ENCODE assay signal across 1 cellular context in the genomic region with DNA sequence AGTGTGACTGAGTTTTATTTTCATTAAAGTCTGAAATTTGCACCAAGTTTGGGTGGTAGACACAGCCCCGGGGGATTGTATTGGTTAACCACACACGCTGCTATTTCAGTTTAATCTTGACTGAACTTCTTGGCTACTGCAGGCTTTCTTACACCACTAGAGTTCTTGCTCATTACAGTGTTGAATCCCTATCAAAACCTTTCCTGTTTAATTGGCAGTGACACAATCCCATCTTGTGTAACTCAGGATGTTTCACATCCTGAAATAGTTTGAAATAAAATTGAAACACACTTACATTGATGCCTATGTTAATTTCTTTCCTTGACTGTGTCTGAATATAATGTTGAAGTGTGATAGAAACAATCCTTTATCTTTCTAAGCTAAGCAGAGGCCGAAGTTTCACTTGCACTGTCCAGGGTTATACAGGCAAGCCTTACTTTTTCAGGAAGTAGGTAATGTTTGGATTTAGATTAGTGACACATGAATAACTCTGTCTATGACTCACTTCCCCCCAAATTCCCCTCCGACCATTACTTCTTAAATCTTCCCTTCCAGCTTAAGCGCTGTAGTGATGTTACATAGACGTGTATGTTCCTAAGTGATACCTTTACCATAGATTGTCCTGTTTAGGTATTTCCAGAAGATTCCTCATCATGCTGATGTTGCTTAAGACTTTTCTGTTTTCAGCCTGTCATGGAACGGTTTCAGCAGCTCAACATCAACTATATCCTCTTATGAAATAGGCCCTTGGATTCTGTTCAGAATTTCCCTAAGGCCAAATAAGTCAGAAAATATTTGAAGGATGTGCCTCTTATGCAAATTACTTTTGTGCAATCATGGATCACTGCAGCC.
A peak's percentile ranks its signal among the peaks of the same experiment; 100 is the strongest.
TF ChIP-seq lines count a peak whose summit lies in the region.

No MANE protein-coding gene starts in this region.

TF ChIP-seq in K562, 482 proteins besides CTCF, POLR2A, EP300 and RAD21 (continued from another document and continues in another):
- TF ChIP-seq, protein P1, sequence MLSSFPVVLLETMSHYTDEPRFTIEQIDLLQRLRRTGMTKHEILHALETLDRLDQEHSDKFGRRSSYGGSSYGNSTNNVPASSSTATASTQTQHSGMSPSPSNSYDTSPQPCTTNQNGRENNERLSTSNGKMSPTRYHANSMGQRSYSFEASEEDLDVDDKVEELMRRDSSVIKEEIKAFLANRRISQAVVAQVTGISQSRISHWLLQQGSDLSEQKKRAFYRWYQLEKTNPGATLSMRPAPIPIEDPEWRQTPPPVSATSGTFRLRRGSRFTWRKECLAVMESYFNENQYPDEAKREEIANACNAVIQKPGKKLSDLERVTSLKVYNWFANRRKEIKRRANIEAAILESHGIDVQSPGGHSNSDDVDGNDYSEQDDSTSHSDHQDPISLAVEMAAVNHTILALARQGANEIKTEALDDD (IDR thresholded peaks at IDR 0.05) = peak; percentile 82
- TF ChIP-seq NCOA1 (IDR thresholded peaks at IDR 0.05; ENCODE audit: low read depth) (peak; percentile 81; the same call in 1 of the 2 replicates), ZKSCAN1 (IDR thresholded peaks at IDR 0.05; ENCODE audit: low read depth, low read length) (no peak), RBFOX2 (IDR thresholded peaks at IDR 0.05; ENCODE audit: low read depth, low read length) (peak; percentile 27; the same call in 1 of the 2 replicates), ILF3 (IDR thresholded peaks at IDR 0.05; ENCODE audit: borderline replicate concordance) (peak; percentile 81; the same call in 1 of the 2 replicates), ELF1 (tag; IDR thresholded peaks at IDR 0.05) (peak; percentile 68), GATAD2B (IDR thresholded peaks at IDR 0.05; ENCODE audit: borderline replicate concordance) (0 out of 2 replicates have a peak, but pooled peaks have one; percentile 63), HDAC3 (IDR thresholded peaks at IDR 0.05; ENCODE audit: borderline replicate concordance, partially characterized antibody) (peak; percentile 48), TBL1XR1 (IDR thresholded peaks at IDR 0.05; ENCODE audit: low read length in 2 of 2) (peak in 1 of 2 experiments; percentile 37; a peak in 1 of 4 replicates), VEZF1 (CRISPR knock-in tag; IDR thresholded peaks at IDR 0.05) (peak; percentile 48), ETV1 (tag; conservative IDR thresholded peaks at IDR 0.05; ENCODE audit: low read depth) (peak; percentile 85), CEBPG (CRISPR knock-in tag; IDR thresholded peaks at IDR 0.05) (peak; percentile 37; the same call in 1 of the 2 replicates), CEBPG (tag; conservative IDR thresholded peaks at IDR 0.05 in 1 of 2, IDR thresholded peaks at IDR 0.05 in 1 of 2) (peak; percentile 34 to 81), NBN (IDR thresholded peaks at IDR 0.05; ENCODE audit: low read depth) (peak; percentile 63; the same call in 1 of the 2 replicates), GABPB1 (CRISPR knock-in tag; IDR thresholded peaks at IDR 0.05) (peak; percentile 20; the same call in 1 of the 2 replicates), PYGO2 (tag; IDR thresholded peaks at IDR 0.05) (peak; percentile 42; the same call in 1 of the 2 replicates), NCOA2 (IDR thresholded peaks at IDR 0.05; ENCODE audit: partially characterized antibody in 2 of 2) (peak in 1 of 2 experiments; percentile 9), MEIS2 (IDR thresholded peaks at IDR 0.05; ENCODE audit: partially characterized antibody) (peak; percentile 56), TEAD1 (CRISPR knock-in tag; IDR thresholded peaks at IDR 0.05) (peak; percentile 7 to 61; a peak in 1 of 4 replicates), ZNF830 (CRISPR knock-in tag; IDR thresholded peaks at IDR 0.05) (no peak), CTBP1 (IDR thresholded peaks at IDR 0.05; ENCODE audit: borderline replicate concordance) (peak; percentile 58; the same call in 1 of the 2 replicates), ZNF644 (tag; IDR thresholded peaks at IDR 0.05; ENCODE audit: low read depth) (0 out of 2 replicates have a peak, but pooled peaks have one; percentile 32), SP1 (CRISPR knock-in tag; IDR thresholded peaks at IDR 0.05) (no peak), ZNF766 (CRISPR knock-in tag; conservative IDR thresholded peaks at IDR 0.05) (0 out of 2 replicates have a peak, but pooled peaks have one; percentile 33), PRDM10 (IDR thresholded peaks at IDR 0.05; ENCODE audit: partially characterized antibody) (peak; percentile 42), ETV6 (IDR thresholded peaks at IDR 0.05; ENCODE audit: borderline replicate concordance in 1 of 2, low read depth in 2 of 2, low read length in 1 of 2) (peak; percentile 32 to 80; a peak in 1 of 4 replicates), ETV6 (CRISPR knock-in tag; IDR thresholded peaks at IDR 0.05; ENCODE audit: borderline replicate concordance) (no peak), SMARCA4 (IDR thresholded peaks at IDR 0.05) (peak; percentile 95), LEF1 (IDR thresholded peaks at IDR 0.05) (peak; percentile 62), TBP (optimal IDR thresholded peaks at IDR 0.05; ENCODE audit: low read depth, low read length) (peak; percentile 10), KDM1A (IDR thresholded peaks at IDR 0.05) (peak; percentile 72 to 73; a peak in 3 of 4 replicates), PRPF4 (IDR thresholded peaks at IDR 0.05; ENCODE audit: insufficient read depth, low read depth, low read length, poor library complexity, severe bottlenecking) (no peak), ARID3A (IDR thresholded peaks at IDR 0.05; ENCODE audit: borderline replicate concordance, low read depth, low read length) (peak; percentile 92), NFE2 (IDR thresholded peaks at IDR 0.05; ENCODE audit: low read depth) (peak; percentile 52; the same call in 1 of the 2 replicates), SMAD4 (CRISPR knock-in tag; conservative IDR thresholded peaks at IDR 0.05) (peak; percentile 29; the same call in 1 of the 2 replicates), PKNOX1 (IDR thresholded peaks at IDR 0.05) (peak; percentile 43; the same call in 1 of the 2 replicates), STAT5B (CRISPR knock-in tag; IDR thresholded peaks at IDR 0.05) (no peak), GABPA (tag; conservative IDR thresholded peaks at IDR 0.05; ENCODE audit: low read depth) (peak; percentile 75), SIRT6 (IDR thresholded peaks at IDR 0.05; ENCODE audit: low read depth, low read length) (no peak), EHMT2 (IDR thresholded peaks at IDR 0.05) (peak; percentile 13; the same call in 1 of the 2 replicates), ZBED1 (IDR thresholded peaks at IDR 0.05) (no peak)
- TF ChIP-seq, protein P2, sequence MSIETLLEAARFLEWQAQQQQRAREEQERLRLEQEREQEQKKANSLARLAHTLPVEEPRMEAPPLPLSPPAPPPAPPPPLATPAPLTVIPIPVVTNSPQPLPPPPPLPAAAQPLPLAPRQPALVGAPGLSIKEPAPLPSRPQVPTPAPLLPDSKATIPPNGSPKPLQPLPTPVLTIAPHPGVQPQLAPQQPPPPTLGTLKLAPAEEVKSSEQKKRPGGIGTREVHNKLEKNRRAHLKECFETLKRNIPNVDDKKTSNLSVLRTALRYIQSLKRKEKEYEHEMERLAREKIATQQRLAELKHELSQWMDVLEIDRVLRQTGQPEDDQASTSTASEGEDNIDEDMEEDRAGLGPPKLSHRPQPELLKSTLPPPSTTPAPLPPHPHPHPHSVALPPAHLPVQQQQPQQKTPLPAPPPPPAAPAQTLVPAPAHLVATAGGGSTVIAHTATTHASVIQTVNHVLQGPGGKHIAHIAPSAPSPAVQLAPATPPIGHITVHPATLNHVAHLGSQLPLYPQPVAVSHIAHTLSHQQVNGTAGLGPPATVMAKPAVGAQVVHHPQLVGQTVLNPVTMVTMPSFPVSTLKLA (conservative IDR thresholded peaks at IDR 0.05) = peak in 1 of 2 experiments; percentile 44; a peak in 1 of 4 replicates
- TF ChIP-seq, protein P3, sequence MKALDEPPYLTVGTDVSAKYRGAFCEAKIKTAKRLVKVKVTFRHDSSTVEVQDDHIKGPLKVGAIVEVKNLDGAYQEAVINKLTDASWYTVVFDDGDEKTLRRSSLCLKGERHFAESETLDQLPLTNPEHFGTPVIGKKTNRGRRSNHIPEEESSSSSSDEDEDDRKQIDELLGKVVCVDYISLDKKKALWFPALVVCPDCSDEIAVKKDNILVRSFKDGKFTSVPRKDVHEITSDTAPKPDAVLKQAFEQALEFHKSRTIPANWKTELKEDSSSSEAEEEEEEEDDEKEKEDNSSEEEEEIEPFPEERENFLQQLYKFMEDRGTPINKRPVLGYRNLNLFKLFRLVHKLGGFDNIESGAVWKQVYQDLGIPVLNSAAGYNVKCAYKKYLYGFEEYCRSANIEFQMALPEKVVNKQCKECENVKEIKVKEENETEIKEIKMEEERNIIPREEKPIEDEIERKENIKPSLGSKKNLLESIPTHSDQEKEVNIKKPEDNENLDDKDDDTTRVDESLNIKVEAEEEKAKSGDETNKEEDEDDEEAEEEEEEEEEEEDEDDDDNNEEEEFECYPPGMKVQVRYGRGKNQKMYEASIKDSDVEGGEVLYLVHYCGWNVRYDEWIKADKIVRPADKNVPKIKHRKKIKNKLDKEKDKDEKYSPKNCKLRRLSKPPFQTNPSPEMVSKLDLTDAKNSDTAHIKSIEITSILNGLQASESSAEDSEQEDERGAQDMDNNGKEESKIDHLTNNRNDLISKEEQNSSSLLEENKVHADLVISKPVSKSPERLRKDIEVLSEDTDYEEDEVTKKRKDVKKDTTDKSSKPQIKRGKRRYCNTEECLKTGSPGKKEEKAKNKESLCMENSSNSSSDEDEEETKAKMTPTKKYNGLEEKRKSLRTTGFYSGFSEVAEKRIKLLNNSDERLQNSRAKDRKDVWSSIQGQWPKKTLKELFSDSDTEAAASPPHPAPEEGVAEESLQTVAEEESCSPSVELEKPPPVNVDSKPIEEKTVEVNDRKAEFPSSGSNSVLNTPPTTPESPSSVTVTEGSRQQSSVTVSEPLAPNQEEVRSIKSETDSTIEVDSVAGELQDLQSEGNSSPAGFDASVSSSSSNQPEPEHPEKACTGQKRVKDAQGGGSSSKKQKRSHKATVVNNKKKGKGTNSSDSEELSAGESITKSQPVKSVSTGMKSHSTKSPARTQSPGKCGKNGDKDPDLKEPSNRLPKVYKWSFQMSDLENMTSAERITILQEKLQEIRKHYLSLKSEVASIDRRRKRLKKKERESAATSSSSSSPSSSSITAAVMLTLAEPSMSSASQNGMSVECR (CRISPR knock-in tag; IDR thresholded peaks at IDR 0.05) = no peak
- TF ChIP-seq, protein P4, sequence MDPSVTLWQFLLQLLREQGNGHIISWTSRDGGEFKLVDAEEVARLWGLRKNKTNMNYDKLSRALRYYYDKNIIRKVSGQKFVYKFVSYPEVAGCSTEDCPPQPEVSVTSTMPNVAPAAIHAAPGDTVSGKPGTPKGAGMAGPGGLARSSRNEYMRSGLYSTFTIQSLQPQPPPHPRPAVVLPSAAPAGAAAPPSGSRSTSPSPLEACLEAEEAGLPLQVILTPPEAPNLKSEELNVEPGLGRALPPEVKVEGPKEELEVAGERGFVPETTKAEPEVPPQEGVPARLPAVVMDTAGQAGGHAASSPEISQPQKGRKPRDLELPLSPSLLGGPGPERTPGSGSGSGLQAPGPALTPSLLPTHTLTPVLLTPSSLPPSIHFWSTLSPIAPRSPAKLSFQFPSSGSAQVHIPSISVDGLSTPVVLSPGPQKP (CRISPR knock-in tag; IDR thresholded peaks at IDR 0.05) = no peak
